ENCODE assay signal across 8 cellular contexts in the genomic region with DNA sequence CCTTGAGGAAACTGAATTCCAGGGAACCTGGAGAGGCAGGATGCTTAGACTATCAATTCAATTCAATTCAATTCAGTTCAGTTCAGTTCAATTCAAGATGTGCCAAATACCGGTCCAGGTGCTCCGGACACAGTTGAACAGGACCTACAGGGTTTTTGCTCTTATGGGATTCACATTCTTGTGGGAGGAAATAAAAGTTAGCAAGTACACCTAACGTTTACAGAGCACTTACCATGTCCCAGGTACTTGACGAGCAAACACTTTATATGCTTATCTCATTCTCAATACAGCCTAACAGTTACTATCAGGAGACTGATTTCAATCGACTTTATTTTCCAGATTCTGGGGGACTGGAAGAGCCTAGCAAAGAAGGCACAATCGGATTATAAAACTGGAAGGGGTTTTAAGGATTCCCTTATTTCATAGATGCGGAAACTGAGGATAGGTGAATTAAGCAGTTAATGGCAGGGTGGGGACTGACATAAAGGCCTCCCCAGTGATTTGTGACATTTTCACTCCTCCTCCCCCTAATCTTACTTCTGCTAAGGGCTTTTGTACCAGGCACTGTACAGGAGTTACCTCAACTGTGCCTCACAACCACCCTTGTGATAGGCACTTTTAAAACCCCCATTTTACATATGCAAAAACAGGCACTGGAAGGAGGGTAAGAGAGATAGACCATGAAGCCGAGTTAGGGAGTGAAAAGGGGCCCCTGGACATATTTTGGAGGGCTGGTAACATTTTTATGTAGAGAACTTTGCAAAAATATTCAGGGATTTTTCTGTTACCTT. TPM values are rescaled to one million over a fixed set of nuclear protein-coding genes. Genes with fewer than 3 reads are reported as not detected.
DNase-seq lines count a peak whose midpoint lies in the region; ATAC-seq, FAIRE-seq and TF ChIP-seq lines count a peak whose summit lies in the region.

No MANE protein-coding gene starts in this region.

- WGBS in gastroesophageal sphincter (ENCODE audit: low coverage in 1 of 2), 2 donors, result 48 to 55% methylated on average over 8 of the region's 8 CpGs

- peak overlapping the region; percentile 84 to 96 for H3K4me3 Mint-ChIP-seq in stimulated activated naive B cell treated with anti-CD40 and anti-IgM and Interleukin-4, amounts not matched to agents 10 μg/mL and 1 μg/mL and 100 μg/mL, for 72 hours

- H3K27ac Mint-ChIP-seq in stimulated activated naive B cell treated with anti-CD40 and anti-IgM and Interleukin-4, amounts not matched to agents 10 μg/mL and 1 μg/mL and 100 μg/mL, for 72 hours, result peak overlapping the region; percentile 95

- peaks cover 24% of the 10 kb centered on the region for H3K4me1 ChIP-seq in SJSA1 (replicated peaks)
- peaks cover 10 to 66% (median 25%) of the 10 kb centered on the region in 3 donors for H3K4me1 ChIP-seq in gastroesophageal sphincter

- H3K27me3 ChIP-seq in SJSA1 (replicated peaks) (no peaks in the 10 kb centered on the region), gastroesophageal sphincter (no peaks in the 10 kb centered on the region)

- no peaks in the 10 kb centered on the region for H3K9me3 ChIP-seq in SJSA1 (replicated peaks)
- no peaks in the 10 kb centered on the region for H3K9me3 ChIP-seq in gastroesophageal sphincter

- TF ChIP-seq EP300 in gastroesophageal sphincter (IDR thresholded peaks at IDR 0.05), result no peak

- H3K36me3 ChIP-seq in SJSA1 (peaks cover 5% of the 10 kb centered on the region), gastroesophageal sphincter (no peaks in the 10 kb centered on the region)

- H3K27ac ChIP-seq in SJSA1 (no peak overlapping the region), gastroesophageal sphincter (peak overlapping the region; percentile 84 to 94 (median 88))

- FAIRE-seq in GM19239 (lab: Jason Lieb, UNC), result no peak

- TF ChIP-seq POLR2A in gastroesophageal sphincter (IDR thresholded peaks at IDR 0.05), result no peak

- DNase-seq in NCI-H748 (lab: John Stamatoyannopoulos, UW; ENCODE audit: unreplicated experiment) (peak; percentile 29), NCI-H748 treated with DMSO at 0.1 percent for 48 hours (lab: John Stamatoyannopoulos, UW) (no peak), SJSA1 (ENCODE audit: low read depth in 1 of 2, low spot score in 2 of 2) (no peak), C1 segment of cervical spinal cord (lab: John Stamatoyannopoulos, UW) (no peak), GM19239 (ENCODE audit: insufficient read length, low spot score) (no peak), SK-N-DZ (ENCODE audit: low spot score) (no peak)
- no peak for DNase-seq in stimulated activated naive B cell treated with anti-CD40 and anti-IgM and Interleukin-4, amounts not matched to agents 10 μg/mL and 1 μg/mL and 100 μg/mL, for 72 hours

- H3K4me3 ChIP-seq in SJSA1 (peak overlapping the region; percentile 64), gastroesophageal sphincter (peak overlapping the region in 1 of 2 donors; percentile 81)

- no peak for ATAC-seq in gastroesophageal sphincter
- no peak for ATAC-seq in stimulated activated naive B cell treated with anti-CD40 and anti-IgM and Interleukin-4, amounts not matched to agents 10 μg/mL and 1 μg/mL and 100 μg/mL, for 72 hours (replicated peaks)

- H3K36me3 Mint-ChIP-seq in stimulated activated naive B cell treated with anti-CD40 and anti-IgM and Interleukin-4, amounts not matched to agents 10 μg/mL and 1 μg/mL and 100 μg/mL, for 72 hours, result peaks cover 6 to 7% of the 10 kb centered on the region in 2 donors

- H3K27me3 Mint-ChIP-seq in stimulated activated naive B cell treated with anti-CD40 and anti-IgM and Interleukin-4, amounts not matched to agents 10 μg/mL and 1 μg/mL and 100 μg/mL, for 72 hours, result no peaks in the 10 kb centered on the region

- no peaks in the 10 kb centered on the region for H3K9me3 Mint-ChIP-seq in stimulated activated naive B cell treated with anti-CD40 and anti-IgM and Interleukin-4, amounts not matched to agents 10 μg/mL and 1 μg/mL and 100 μg/mL, for 72 hours

- peaks cover 24 to 48% of the 10 kb centered on the region in 2 donors for H3K4me1 Mint-ChIP-seq in stimulated activated naive B cell treated with anti-CD40 and anti-IgM and Interleukin-4, amounts not matched to agents 10 μg/mL and 1 μg/mL and 100 μg/mL, for 72 hours

- TF ChIP-seq CTCF in gastroesophageal sphincter (IDR thresholded peaks at IDR 0.05), result no peak

RNA-seq across cellular contexts. Expression of gene GDE1, which starts 0.7 kb away (rescaled TPM):
- 39.6 and 48.2 TPM in 2 replicates for total RNA-seq in SJSA1 (2014; rRNA removed; shearing (Covaris generic))
- total RNA-seq in gastroesophageal sphincter, result 100 to 1,000 TPM in 2 of 4 donors, 10 to 100 TPM in 2; 80.9 to 143 (median 108) TPM
- 89.0 and 102 TPM in 2 replicates for polyA plus RNA-seq in SK-N-DZ (2014; cell fraction: cytosol; rRNA removed)
- 33.5 and 34.0 TPM in 2 replicates for polyA plus RNA-seq in SK-N-DZ (2014; cell fraction: nucleus; rRNA removed)

RNA-seq across cellular contexts. Expression of gene CCP110, which starts 1.2 kb away (rescaled TPM):
- total RNA-seq in SJSA1 (2014; rRNA removed; shearing (Covaris generic)), result 20.0 and 28.3 TPM in 2 replicates
- 10 to 100 TPM; 15.9 to 19.1 (median 17.5) TPM for total RNA-seq in gastroesophageal sphincter
- 38.0 and 38.4 TPM in 2 replicates for polyA plus RNA-seq in SK-N-DZ (2014; cell fraction: cytosol; rRNA removed)
- polyA plus RNA-seq in SK-N-DZ (2014; cell fraction: nucleus; rRNA removed), result 22.6 and 33.2 TPM in 2 replicates

RNA-seq across cellular contexts. Expression of gene VPS35L, which starts 32.9 kb away (rescaled TPM):
- total RNA-seq in SJSA1 (2014; rRNA removed; shearing (Covaris generic)), result 20.9 and 23.7 TPM in 2 replicates
- total RNA-seq in gastroesophageal sphincter, result 10 to 100 TPM; 39.0 to 59.6 (median 46.9) TPM
- 25.2 and 32.4 TPM in 2 replicates for polyA plus RNA-seq in SK-N-DZ (2014; cell fraction: cytosol; rRNA removed)
- 17.4 and 19.1 TPM in 2 replicates for polyA plus RNA-seq in SK-N-DZ (2014; cell fraction: nucleus; rRNA removed)
